In the genomic region with DNA sequence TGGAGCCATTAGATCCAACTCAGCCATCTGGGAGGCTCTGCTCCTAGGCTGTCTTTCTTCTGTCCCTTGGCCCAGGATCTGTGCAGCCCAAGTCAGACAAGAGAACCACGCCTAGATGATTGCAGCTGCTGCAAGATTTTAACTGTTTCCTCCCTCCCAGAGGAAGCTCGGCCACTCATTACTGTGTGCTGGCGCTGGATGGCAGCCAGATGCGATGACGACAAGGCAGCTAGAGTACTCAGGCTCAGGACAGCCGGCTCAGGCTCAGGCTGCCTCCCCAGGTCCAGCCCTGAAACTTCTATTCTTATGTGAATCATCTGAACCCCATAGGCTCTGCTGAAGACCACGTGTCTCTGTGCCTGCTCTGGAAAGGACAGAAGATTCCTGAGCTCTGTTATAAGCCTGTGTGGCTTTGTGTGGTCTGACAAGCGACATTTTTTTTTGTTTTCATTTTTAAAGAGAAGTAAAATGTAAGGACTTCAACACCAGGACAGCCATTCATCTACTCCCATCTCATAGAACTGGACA, we compare ENCODE assay signal across 8 cellular contexts. TPM values are rescaled to one million over a fixed set of nuclear protein-coding genes. Genes with fewer than 3 reads are reported as not detected.
A peak's percentile ranks its signal among the peaks of the same experiment; 100 is the strongest.
DNase-seq lines count a peak whose midpoint lies in the region; ATAC-seq and TF ChIP-seq lines count a peak whose summit lies in the region.

No MANE protein-coding gene starts in this region.

- no peaks in the 10 kb centered on the region for H3K27me3 Mint-ChIP-seq in activated T-cell treated with anti-CD3 and anti-CD28 coated beads, Interleukin-2, amount 50 U/mL, for 72 hours (ENCODE audit: low read depth)

- POLR2A ChIA-PET in AG04449 (lab: Yijun Ruan, JAX) = interaction anchor here (1.0 kb wide), 1 partner anchor 259 kb away, joined by 3 read pairs; no protein-coding TSS in a partner anchor

- H3K27ac ChIP-seq in gastroesophageal sphincter (peak overlapping the region; percentile 60 to 88 (median 82)), neutrophil (peak overlapping the region; percentile 45)

- no peaks in the 10 kb centered on the region for H3K9me3 ChIP-seq in gastroesophageal sphincter
- H3K9me3 ChIP-seq in neutrophil = no peaks in the 10 kb centered on the region

- no peak overlapping the region for H3K27ac Mint-ChIP-seq in activated T-cell treated with anti-CD3 and anti-CD28 coated beads, Interleukin-2, amount 50 U/mL, for 72 hours

- TF ChIP-seq CTCF in AG04449 (IDR thresholded peaks at IDR 0.05; ENCODE audit: insufficient read depth, low read length, missing control alignments) (no peak), gastroesophageal sphincter (IDR thresholded peaks at IDR 0.05) (no peak), neutrophil (IDR thresholded peaks at IDR 0.05) (no peak)

- 2 to 4% methylated on average over 2 to 5 of the region's 8 CpGs for WGBS in gastroesophageal sphincter (ENCODE audit: low coverage in 1 of 2), 2 donors

- H3K9me3 Mint-ChIP-seq in activated T-cell treated with anti-CD3 and anti-CD28 coated beads, Interleukin-2, amount 50 U/mL, for 72 hours = no peaks in the 10 kb centered on the region

- DNase-seq in AG04449 (ENCODE audit: low read depth, low spot score) (peak; percentile 91), NCI-H510A (lab: John Stamatoyannopoulos, UW) (peak; percentile 89)
- peak; percentile 22 to 48 for DNase-seq in activated T-cell treated with anti-CD3 and anti-CD28 coated beads, Interleukin-2, amount 50 U/mL, for 72 hours
- no peak for DNase-seq in central memory CD4-positive, alpha-beta T cell

- CTCF ChIA-PET in AG04449 (lab: Yijun Ruan, JAX) = no interaction called here

- ATAC-seq in GM18498 (IDR thresholded peaks at IDR 0.05; ENCODE audit: unreplicated experiment) = peak; percentile 83
- peak; percentile 92 for ATAC-seq in HG03354 (IDR thresholded peaks at IDR 0.05; ENCODE audit: poor library complexity, severe bottlenecking, unreplicated experiment)
- ATAC-seq in activated T-cell treated with anti-CD3 and anti-CD28 coated beads, Interleukin-2, amount 50 U/mL, for 72 hours (replicated peaks in 1 of 2) = peak; percentile 67 to 94
- peak; percentile 98 for ATAC-seq in gastroesophageal sphincter

- peak overlapping the region; percentile 37 to 44 for H3K4me3 Mint-ChIP-seq in activated T-cell treated with anti-CD3 and anti-CD28 coated beads, Interleukin-2, amount 50 U/mL, for 72 hours

- peaks cover 0 to 2% of the 10 kb centered on the region in 2 donors for H3K36me3 Mint-ChIP-seq in activated T-cell treated with anti-CD3 and anti-CD28 coated beads, Interleukin-2, amount 50 U/mL, for 72 hours (ENCODE audit: insufficient read depth in 2 of 2)

- TF ChIP-seq EP300 in gastroesophageal sphincter (IDR thresholded peaks at IDR 0.05) = no peak

- H3K4me3 ChIP-seq in AG04449 (ENCODE audit: low read depth, low read length) = peak overlapping the region; percentile 99
- H3K4me3 ChIP-seq in gastroesophageal sphincter = peak overlapping the region; percentile 44 to 63
- peak overlapping the region; percentile 32 to 50 for H3K4me3 ChIP-seq in neutrophil (ENCODE audit: low read depth in 1 of 2, low read length in 1 of 2)

- peaks cover 7% of the 10 kb centered on the region for H3K4me1 Mint-ChIP-seq in activated T-cell treated with anti-CD3 and anti-CD28 coated beads, Interleukin-2, amount 50 U/mL, for 72 hours (ENCODE audit: low read depth)

- H3K4me1 ChIP-seq in gastroesophageal sphincter = peaks cover 0 to 45% (median 11%) of the 10 kb centered on the region in 3 donors
- peaks cover 23 to 29% of the 10 kb centered on the region in 2 experiments for H3K4me1 ChIP-seq in neutrophil (ENCODE audit: control insufficient read depth in 1 of 2, insufficient read depth in 1 of 2, low read depth in 1 of 2, low read length in 1 of 2)

- H3K27me3 ChIP-seq in gastroesophageal sphincter = no peaks in the 10 kb centered on the region
- no peaks in the 10 kb centered on the region for H3K27me3 ChIP-seq in neutrophil

- peak in 1 of 2 donors; percentile 22 for TF ChIP-seq POLR2A in gastroesophageal sphincter (IDR thresholded peaks at IDR 0.05)

- no peaks in the 10 kb centered on the region for H3K36me3 ChIP-seq in gastroesophageal sphincter
- H3K36me3 ChIP-seq in neutrophil = no peaks in the 10 kb centered on the region

RNA-seq across cellular contexts. Expression of a gene that starts 32.1 kb away (rescaled TPM):
- 1 to 10 TPM; 1.2 to 1.5 TPM for total RNA-seq in activated T-cell treated with anti-CD3 and anti-CD28 coated beads, Interleukin-2, amount 50 U/mL, for 72 hours
- total RNA-seq in gastroesophageal sphincter = under 1 TPM; 0.40 to 0.81 (median 0.66) TPM

RNA-seq across cellular contexts. Expression of a gene that starts 32.5 kb away (rescaled TPM):
- total RNA-seq in activated T-cell treated with anti-CD3 and anti-CD28 coated beads, Interleukin-2, amount 50 U/mL, for 72 hours = 10 to 100 TPM; 20.8 to 23.7 TPM
- 10 to 100 TPM; 18.6 to 61.0 (median 36.8) TPM for total RNA-seq in gastroesophageal sphincter

RNA-seq across cellular contexts. Expression of a gene that starts 47.9 kb away (rescaled TPM):
- 10 to 100 TPM; 20.4 to 26.8 TPM for total RNA-seq in activated T-cell treated with anti-CD3 and anti-CD28 coated beads, Interleukin-2, amount 50 U/mL, for 72 hours
- total RNA-seq in gastroesophageal sphincter = 10 to 100 TPM; 15.3 to 27.9 (median 21.8) TPM

Comparison
In these comparisons a context has a peak if more than half of its experiments do, and no peak if none do; other contexts are left out.
1. H3K4me3 ChIP-seq: peak in every context shown above with its lines; median percentile 99 in AG04449; 54 in gastroesophageal sphincter; 41 in neutrophil.